ENCODE assay signal across 2 cellular contexts in genomic region chr12:104234926-104235499, GRCh38.
TF ChIP-seq lines count a peak whose summit lies in the region.

No MANE protein-coding gene starts in this region.

TF ChIP-seq in HEK293, 187 proteins besides CTCF, POLR2A, EP300 and RAD21 (continued from another document):
- TF ChIP-seq ZNF571 (tag by site-specific recombination; IDR thresholded peaks at IDR 0.05), result no peak
- TF ChIP-seq ZSCAN30 (tag by site-specific recombination; IDR thresholded peaks at IDR 0.05), result no peak
- peak; percentile 76 for TF ChIP-seq ZNF561 (tag by site-specific recombination; IDR thresholded peaks at IDR 0.05; ENCODE audit: borderline replicate concordance)
- no peak for TF ChIP-seq ZNF433 (tag by site-specific recombination; IDR thresholded peaks at IDR 0.05; ENCODE audit: low read depth)
- TF ChIP-seq ZSCAN16 (tag by site-specific recombination; IDR thresholded peaks at IDR 0.05), result no peak

TF ChIP-seq in K562, 482 proteins besides CTCF, POLR2A, EP300 and RAD21 (continued from another document and continues in another):
- TF ChIP-seq ZBTB40 (IDR thresholded peaks at IDR 0.05), result no peak
- no peak for TF ChIP-seq ZBTB40 (CRISPR knock-in tag; IDR thresholded peaks at IDR 0.05)
- no peak for TF ChIP-seq ZNF140 (CRISPR knock-in tag; IDR thresholded peaks at IDR 0.05)
- no peak for TF ChIP-seq ZNF311 (CRISPR knock-in tag; IDR thresholded peaks at IDR 0.05)
- TF ChIP-seq, protein P1, sequence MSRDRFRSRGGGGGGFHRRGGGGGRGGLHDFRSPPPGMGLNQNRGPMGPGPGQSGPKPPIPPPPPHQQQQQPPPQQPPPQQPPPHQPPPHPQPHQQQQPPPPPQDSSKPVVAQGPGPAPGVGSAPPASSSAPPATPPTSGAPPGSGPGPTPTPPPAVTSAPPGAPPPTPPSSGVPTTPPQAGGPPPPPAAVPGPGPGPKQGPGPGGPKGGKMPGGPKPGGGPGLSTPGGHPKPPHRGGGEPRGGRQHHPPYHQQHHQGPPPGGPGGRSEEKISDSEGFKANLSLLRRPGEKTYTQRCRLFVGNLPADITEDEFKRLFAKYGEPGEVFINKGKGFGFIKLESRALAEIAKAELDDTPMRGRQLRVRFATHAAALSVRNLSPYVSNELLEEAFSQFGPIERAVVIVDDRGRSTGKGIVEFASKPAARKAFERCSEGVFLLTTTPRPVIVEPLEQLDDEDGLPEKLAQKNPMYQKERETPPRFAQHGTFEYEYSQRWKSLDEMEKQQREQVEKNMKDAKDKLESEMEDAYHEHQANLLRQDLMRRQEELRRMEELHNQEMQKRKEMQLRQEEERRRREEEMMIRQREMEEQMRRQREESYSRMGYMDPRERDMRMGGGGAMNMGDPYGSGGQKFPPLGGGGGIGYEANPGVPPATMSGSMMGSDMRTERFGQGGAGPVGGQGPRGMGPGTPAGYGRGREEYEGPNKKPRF (IDR thresholded peaks at IDR 0.05; ENCODE audit: low read depth, low read length), result no peak
- TF ChIP-seq KAT8 (IDR thresholded peaks at IDR 0.05; ENCODE audit: low read depth), result no peak
- TF ChIP-seq RBM25 (IDR thresholded peaks at IDR 0.05; ENCODE audit: low read depth, low read length, severe bottlenecking), result no peak
- TF ChIP-seq NFXL1 (CRISPR knock-in tag; IDR thresholded peaks at IDR 0.05), result no peak
- TF ChIP-seq YY1 (IDR thresholded peaks at IDR 0.05; ENCODE audit: borderline replicate concordance in 1 of 3, control insufficient read depth in 1 of 3, extremely low read depth in 1 of 3, insufficient read depth in 3 of 3, insufficient read length in 1 of 3, insufficient replicate concordance in 2 of 3, low read depth in 1 of 3, low read length in 2 of 3), result no peak
- TF ChIP-seq ZNF644 (tag; IDR thresholded peaks at IDR 0.05; ENCODE audit: low read depth), result no peak
- TF ChIP-seq CBX5 (IDR thresholded peaks at IDR 0.05; ENCODE audit: borderline replicate concordance, low read depth), result peak; percentile 98
- 0 out of 2 replicates have a peak, but pooled peaks have one; percentile 31 for TF ChIP-seq LEF1 (IDR thresholded peaks at IDR 0.05)
- no peak for TF ChIP-seq RBM17 (IDR thresholded peaks at IDR 0.05; ENCODE audit: borderline replicate concordance, low read depth, low read length)
- TF ChIP-seq NONO (IDR thresholded peaks at IDR 0.05; ENCODE audit: low read depth in 2 of 2, low read length in 1 of 2), result no peak
- TF ChIP-seq CAMTA2 (CRISPR knock-in tag; conservative IDR thresholded peaks at IDR 0.05), result no peak
- TF ChIP-seq CREB5 (CRISPR knock-in tag; IDR thresholded peaks at IDR 0.05), result no peak
- TF ChIP-seq POLR2AphosphoS5 (IDR thresholded peaks at IDR 0.05; ENCODE audit: control insufficient read depth, insufficient read depth, low read depth, low read length), result no peak
- TF ChIP-seq RAD51 (IDR thresholded peaks at IDR 0.05; ENCODE audit: borderline replicate concordance, low read depth), result no peak
- TF ChIP-seq MBD1 (CRISPR knock-in tag; IDR thresholded peaks at IDR 0.05), result 0 out of 2 replicates have a peak, but pooled peaks have one; percentile 36
- TF ChIP-seq JUN (IDR thresholded peaks at IDR 0.05; ENCODE audit: borderline replicate concordance, low read depth, low read length), result 0 out of 2 replicates have a peak, but pooled peaks have one; percentile 35
- no peak for TF ChIP-seq JUN (CRISPR knock-in tag; IDR thresholded peaks at IDR 0.05; ENCODE audit: borderline replicate concordance)
- no peak for TF ChIP-seq NFE2 (IDR thresholded peaks at IDR 0.05; ENCODE audit: low read depth)
- TF ChIP-seq, protein P2, sequence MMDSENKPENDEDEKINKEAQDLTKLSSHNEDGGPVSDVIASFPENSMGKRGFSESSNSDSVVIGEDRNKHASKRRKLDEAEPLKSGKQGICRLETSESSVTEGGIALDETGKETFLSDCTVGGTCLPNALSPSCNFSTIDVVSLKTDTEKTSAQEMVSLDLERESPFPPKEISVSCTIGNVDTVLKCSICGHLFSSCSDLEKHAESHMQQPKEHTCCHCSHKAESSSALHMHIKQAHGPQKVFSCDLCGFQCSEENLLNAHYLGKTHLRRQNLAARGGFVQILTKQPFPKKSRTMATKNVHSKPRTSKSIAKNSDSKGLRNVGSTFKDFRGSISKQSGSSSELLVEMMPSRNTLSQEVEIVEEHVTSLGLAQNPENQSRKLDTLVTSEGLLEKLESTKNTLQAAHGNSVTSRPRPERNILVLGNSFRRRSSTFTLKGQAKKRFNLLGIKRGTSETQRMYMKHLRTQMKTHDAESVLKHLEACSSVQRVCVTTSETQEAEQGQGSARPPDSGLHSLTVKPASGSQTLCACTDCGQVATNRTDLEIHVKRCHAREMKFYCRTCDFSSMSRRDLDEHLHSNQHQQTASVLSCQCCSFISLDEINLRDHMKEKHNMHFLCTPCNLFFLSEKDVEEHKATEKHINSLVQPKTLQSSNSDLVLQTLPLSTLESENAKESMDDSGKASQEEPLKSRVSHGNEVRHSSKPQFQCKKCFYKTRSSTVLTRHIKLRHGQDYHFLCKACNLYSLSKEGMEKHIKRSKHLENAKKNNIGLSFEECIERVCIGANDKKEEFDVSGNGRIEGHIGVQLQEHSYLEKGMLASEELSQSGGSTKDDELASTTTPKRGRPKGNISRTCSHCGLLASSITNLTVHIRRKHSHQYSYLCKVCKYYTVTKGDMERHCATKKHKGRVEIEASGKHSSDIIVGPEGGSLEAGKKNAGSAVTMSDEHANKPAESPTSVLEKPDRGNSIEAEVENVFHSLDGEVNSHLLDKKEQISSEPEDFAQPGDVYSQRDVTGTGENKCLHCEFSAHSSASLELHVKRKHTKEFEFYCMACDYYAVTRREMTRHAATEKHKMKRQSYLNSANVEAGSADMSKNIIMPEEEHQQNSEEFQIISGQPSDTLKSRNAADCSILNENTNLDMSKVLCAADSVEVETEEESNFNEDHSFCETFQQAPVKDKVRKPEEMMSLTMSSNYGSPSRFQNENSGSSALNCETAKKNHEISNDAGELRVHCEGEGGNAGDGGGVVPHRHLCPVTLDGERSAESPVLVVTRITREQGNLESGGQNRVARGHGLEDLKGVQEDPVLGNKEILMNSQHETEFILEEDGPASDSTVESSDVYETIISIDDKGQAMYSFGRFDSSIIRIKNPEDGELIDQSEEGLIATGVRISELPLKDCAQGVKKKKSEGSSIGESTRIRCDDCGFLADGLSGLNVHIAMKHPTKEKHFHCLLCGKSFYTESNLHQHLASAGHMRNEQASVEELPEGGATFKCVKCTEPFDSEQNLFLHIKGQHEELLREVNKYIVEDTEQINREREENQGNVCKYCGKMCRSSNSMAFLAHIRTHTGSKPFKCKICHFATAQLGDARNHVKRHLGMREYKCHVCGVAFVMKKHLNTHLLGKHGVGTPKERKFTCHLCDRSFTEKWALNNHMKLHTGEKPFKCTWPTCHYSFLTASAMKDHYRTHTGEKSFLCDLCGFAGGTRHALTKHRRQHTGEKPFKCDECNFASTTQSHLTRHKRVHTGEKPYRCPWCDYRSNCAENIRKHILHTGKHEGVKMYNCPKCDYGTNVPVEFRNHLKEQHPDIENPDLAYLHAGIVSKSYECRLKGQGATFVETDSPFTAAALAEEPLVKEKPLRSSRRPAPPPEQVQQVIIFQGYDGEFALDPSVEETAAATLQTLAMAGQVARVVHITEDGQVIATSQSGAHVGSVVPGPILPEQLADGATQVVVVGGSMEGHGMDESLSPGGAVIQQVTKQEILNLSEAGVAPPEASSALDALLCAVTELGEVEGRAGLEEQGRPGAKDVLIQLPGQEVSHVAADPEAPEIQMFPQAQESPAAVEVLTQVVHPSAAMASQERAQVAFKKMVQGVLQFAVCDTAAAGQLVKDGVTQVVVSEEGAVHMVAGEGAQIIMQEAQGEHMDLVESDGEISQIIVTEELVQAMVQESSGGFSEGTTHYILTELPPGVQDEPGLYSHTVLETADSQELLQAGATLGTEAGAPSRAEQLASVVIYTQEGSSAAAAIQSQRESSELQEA (IDR thresholded peaks at IDR 0.05; ENCODE audit: low read depth), result no peak
- TF ChIP-seq ZFP30 (CRISPR knock-in tag; IDR thresholded peaks at IDR 0.05; ENCODE audit: borderline replicate concordance), result no peak
- no peak for TF ChIP-seq FOXJ2 (tag; IDR thresholded peaks at IDR 0.05)
- TF ChIP-seq RHOXF2B (CRISPR knock-in tag; conservative IDR thresholded peaks at IDR 0.05), result no peak
- no peak for TF ChIP-seq CCNT2 (IDR thresholded peaks at IDR 0.05; ENCODE audit: borderline replicate concordance, extremely low read depth, insufficient read length, low read depth, low read length)
- no peak for TF ChIP-seq NEUROD1 (IDR thresholded peaks at IDR 0.05; ENCODE audit: borderline replicate concordance, low read depth, low read length, partially characterized antibody)
- no peak for TF ChIP-seq RNF2 (IDR thresholded peaks at IDR 0.05)
